Comparison of ENCODE assay signal across 33 cellular contexts in the genomic region with DNA sequence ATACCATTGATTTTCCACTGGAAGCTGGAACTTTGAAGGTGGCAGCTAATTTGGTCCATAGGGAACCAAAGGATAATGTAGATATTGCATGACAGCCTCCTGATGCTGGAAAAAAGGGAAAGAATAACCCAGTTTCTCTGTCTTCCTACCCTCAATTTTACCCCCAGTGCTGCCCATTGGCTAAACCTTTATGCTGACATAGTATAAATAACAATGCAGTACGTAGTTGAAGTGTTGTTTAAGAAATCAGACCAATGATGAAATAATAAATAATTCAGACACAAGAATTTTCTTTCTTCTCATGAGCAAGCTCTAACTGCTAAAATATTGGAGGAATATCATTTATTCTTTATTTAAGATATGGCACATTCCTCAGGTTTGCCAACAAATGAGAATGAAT.
DNase-seq lines count a peak whose midpoint lies in the region; ATAC-seq, FAIRE-seq and TF ChIP-seq lines count a peak whose summit lies in the region.
"Had no signal": no experiment of that assay in that cellular context is flagged by ENCODE, and none has a peak within 500 bp of the region (broad histone marks: within the 10 kb centered on the region; RNA-seq: fewer than 3 reads in every experiment).

No MANE protein-coding gene starts in this region.

- intact Hi-C loops in HepG2 (cut with micrococcal nuclease; ENCODE audit: unreplicated experiment) (no loop called here), right lobe of liver (cut with DNase I) (no loop called here), IMR-90 (cut with micrococcal nuclease) (no loop called here)

- ATAC-seq in HepG2 (no peak), right lobe of liver (no peak), A549 (no peak), IMR-90 (ENCODE audit: low read depth) (no peak)
- ATAC-seq: CD8-positive, alpha-beta T cell had no signal

- dilution Hi-C loops in IMR-90 (cut with HindIII; ENCODE audit: low sequenced_read_pairs, unreplicated experiment) = no loop called here

- in situ Hi-C loops in HepG2 (cut with HindIII; ENCODE audit: extremely low pct_ligation_motif_present, low pct_unique_long_range_greater_than_20kb) (loop anchor here (25.0 kb wide), 1 partner anchor 112 kb away; no protein-coding TSS in a partner anchor), IMR-90 (cut with MboI; ENCODE audit: low sequenced_read_pairs) (no loop called here)

- H2BK20ac ChIP-seq in IMR-90 (ENCODE audit: low read depth, low read length) = no peak overlapping the region

- TF ChIP-seq CTCF in HepG2 (CRISPR knock-in tag; IDR thresholded peaks at IDR 0.05) = no peak
- TF ChIP-seq CTCF in right lobe of liver (IDR thresholded peaks at IDR 0.05) = no peak
- no peak for TF ChIP-seq CTCF in A549 (IDR thresholded peaks at IDR 0.05)
- no peak for TF ChIP-seq CTCF in IMR-90 (conservative IDR thresholded peaks at IDR 0.05; ENCODE audit: low read depth, low read length)

- no peak overlapping the region for H3K23ac ChIP-seq in IMR-90 (ENCODE audit: low read depth, low read length)
- no peak overlapping the region for H3K23ac ChIP-seq in mesendoderm (ENCODE audit: low read length)

- H3K36me3 ChIP-seq in HepG2 (replicated peaks in 1 of 2; ENCODE audit: control insufficient read depth in 1 of 2, insufficient read depth in 2 of 2, low read length in 2 of 2) (no peaks in the 10 kb centered on the region), right lobe of liver (no peaks in the 10 kb centered on the region), IMR-90 (ENCODE audit: control insufficient read depth, insufficient read depth, low read length) (no peaks in the 10 kb centered on the region), mesendoderm (ENCODE audit: control insufficient read depth, insufficient read depth, low read length) (no peaks in the 10 kb centered on the region)
- H3K36me3 ChIP-seq: BE2C; BLaER1; BLaER1 treated with 17β-estradiol and CSF1 and Interleukin-3, amounts not matched to agents 10 nM and 100 nM had no signal

- H3K27me3 ChIP-seq in HepG2 (ENCODE audit: control insufficient read depth in 1 of 2, insufficient read depth in 2 of 2, low read length in 2 of 2) = no peaks in the 10 kb centered on the region
- no peaks in the 10 kb centered on the region for H3K27me3 ChIP-seq in right lobe of liver
- H3K27me3 ChIP-seq in IMR-90 (ENCODE audit: control insufficient read depth, insufficient read depth, low read length) = no peaks in the 10 kb centered on the region
- no peaks in the 10 kb centered on the region for H3K27me3 ChIP-seq in mesendoderm (ENCODE audit: insufficient read depth, low read length, poor library complexity)
- H3K27me3 ChIP-seq: BE2C; BLaER1; BLaER1 treated with 17β-estradiol and CSF1 and Interleukin-3, amounts not matched to agents 10 nM and 100 nM had no signal

- H4K5ac ChIP-seq in IMR-90 (ENCODE audit: low read depth, low read length) = no peak overlapping the region
- no peak overlapping the region for H4K5ac ChIP-seq in mesendoderm (ENCODE audit: low read length)

- no peak overlapping the region for H2BK15ac ChIP-seq in IMR-90 (ENCODE audit: low read depth, low read length)
- no peak overlapping the region for H2BK15ac ChIP-seq in mesendoderm (replicated peaks; ENCODE audit: low read depth)

- POLR2A ChIA-PET in HepG2 (lab: Yijun Ruan, JAX) = no interaction called here
- POLR2A ChIA-PET in A549 (lab: Yijun Ruan, JAX) = no interaction called here
- POLR2A ChIA-PET in IMR-90 (lab: Charles Lee; ENCODE audit: unreplicated experiment) = no interaction called here

- H3K79me1 ChIP-seq in IMR-90 (ENCODE audit: low read depth in 1 of 2, low read length in 2 of 2) = no peaks in the 10 kb centered on the region
- no peaks in the 10 kb centered on the region for H3K79me1 ChIP-seq in mesendoderm (ENCODE audit: low read length)

- H3K9ac ChIP-seq in HepG2 (ENCODE audit: insufficient read depth, low read depth, low read length) (no peak overlapping the region), IMR-90 (ENCODE audit: low read depth, low read length) (no peak overlapping the region), mesendoderm (ENCODE audit: low read length) (no peak overlapping the region)
- H3K9ac ChIP-seq: BLaER1; BLaER1 treated with 17β-estradiol and CSF1 and Interleukin-3, amounts not matched to agents 10 nM and 100 nM had no signal

- no peaks in the 10 kb centered on the region for H4K20me1 ChIP-seq in HepG2 (ENCODE audit: insufficient read depth, low read length)
- no peaks in the 10 kb centered on the region for H4K20me1 ChIP-seq in IMR-90 (ENCODE audit: insufficient read depth, low read length)
- H4K20me1 ChIP-seq: BLaER1; BLaER1 treated with 17β-estradiol and CSF1 and Interleukin-3, amounts not matched to agents 10 nM and 100 nM had no signal

- H3K56ac ChIP-seq in IMR-90 (ENCODE audit: extremely low read depth, insufficient read depth, low read length) = no peak overlapping the region
- H3K56ac ChIP-seq in mesendoderm (ENCODE audit: low read length) = peak overlapping the region; percentile 47

- peaks cover 11% of the 10 kb centered on the region; the same call in 1 of the 2 replicates for H3K9me3 ChIP-seq in HepG2 (ENCODE audit: low read length)
- no peaks in the 10 kb centered on the region for H3K9me3 ChIP-seq in right lobe of liver
- no peaks in the 10 kb centered on the region for H3K9me3 ChIP-seq in A549
- H3K9me3 ChIP-seq in IMR-90 (ENCODE audit: control insufficient read depth, insufficient read depth, low read length) = peaks cover 5% of the 10 kb centered on the region; the same call in 1 of the 2 replicates
- H3K9me3 ChIP-seq: BE2C; BLaER1; BLaER1 treated with 17β-estradiol and CSF1 and Interleukin-3, amounts not matched to agents 10 nM and 100 nM; Caco-2 had no signal

- H3K4ac ChIP-seq in IMR-90 (ENCODE audit: low read depth, low read length) (no peak overlapping the region), mesendoderm (ENCODE audit: low read depth, low read length) (no peak overlapping the region)

- FAIRE-seq in HepG2 (lab: Jason Lieb, UNC) (no peak), A549 (lab: Jason Lieb, UNC) (no peak)
- FAIRE-seq: A204.1, D721Med had no signal

- H2BK120ac ChIP-seq in IMR-90 (ENCODE audit: low read depth, low read length) (no peak overlapping the region), mesendoderm (ENCODE audit: low read depth, low read length) (no peak overlapping the region)

- H3K4me1 ChIP-seq in HepG2 (ENCODE audit: insufficient read depth, low read length) = no peaks in the 10 kb centered on the region
- H3K4me1 ChIP-seq in right lobe of liver = no peaks in the 10 kb centered on the region
- no peaks in the 10 kb centered on the region for H3K4me1 ChIP-seq in A549
- no peaks in the 10 kb centered on the region for H3K4me1 ChIP-seq in IMR-90 (ENCODE audit: control insufficient read depth, insufficient read depth, low read length)
- H3K4me1 ChIP-seq in mesendoderm (ENCODE audit: control insufficient read depth, low read depth, low read length) = no peaks in the 10 kb centered on the region
- H3K4me1 ChIP-seq: BE2C; BLaER1; BLaER1 treated with 17β-estradiol and CSF1 and Interleukin-3, amounts not matched to agents 10 nM and 100 nM; Caco-2 had no signal

- TF ChIP-seq RAD21 in HepG2 (CRISPR knock-in tag; IDR thresholded peaks at IDR 0.05) = no peak
- no peak for TF ChIP-seq RAD21 in A549 (conservative IDR thresholded peaks at IDR 0.05 in 1 of 2, IDR thresholded peaks at IDR 0.05 in 1 of 2)
- no peak for TF ChIP-seq RAD21 in IMR-90 (IDR thresholded peaks at IDR 0.05; ENCODE audit: low read length)

- BruUV-seq in HepG2 (replicated peaks; lab: Mats Ljungman, UMichigan) (no TSS peak), IMR-90 (replicated peaks; lab: Mats Ljungman, UMichigan) (no TSS peak)

- no peak overlapping the region for H4K91ac ChIP-seq in IMR-90 (ENCODE audit: insufficient read depth, low read depth, low read length)

- H2AFZ ChIP-seq in HepG2 (ENCODE audit: low read length) (no peak overlapping the region), IMR-90 (replicated peaks; ENCODE audit: low read length, poor library complexity) (no peak overlapping the region)

- no peaks in the 10 kb centered on the region for H3K9me1 ChIP-seq in IMR-90 (ENCODE audit: insufficient read depth, low read length)

- H3K79me2 ChIP-seq in HepG2 (ENCODE audit: insufficient read depth, low read length) = no peaks in the 10 kb centered on the region
- H3K79me2 ChIP-seq in mesendoderm (ENCODE audit: control insufficient read depth, insufficient read depth, low read length) = no peaks in the 10 kb centered on the region

- TF ChIP-seq EP300 in HepG2 (IDR thresholded peaks at IDR 0.05; ENCODE audit: low read depth in 2 of 2, low read length in 2 of 2) (no peak), HepG2 (CRISPR knock-in tag; IDR thresholded peaks at IDR 0.05; ENCODE audit: borderline replicate concordance) (no peak), A549 (IDR thresholded peaks at IDR 0.05) (no peak)

- H2AK5ac ChIP-seq in IMR-90 (ENCODE audit: low read depth, low read length) (no peak overlapping the region), mesendoderm (ENCODE audit: low read length) (no peak overlapping the region)

- H2BK5ac ChIP-seq in IMR-90 (ENCODE audit: low read depth, low read length, poor library complexity, severe bottlenecking) (no peak overlapping the region), mesendoderm (ENCODE audit: low read length) (peak overlapping the region; percentile 43)

- no peak overlapping the region for H3K14ac ChIP-seq in IMR-90 (replicated peaks; ENCODE audit: low read depth, low read length)

- H3K4me3 ChIP-seq in HepG2 (replicated peaks in 1 of 3; ENCODE audit: insufficient read depth in 1 of 3, low read depth in 2 of 3, low read length in 3 of 3) (no peak overlapping the region), right lobe of liver (no peak overlapping the region), A549 (no peak overlapping the region), IMR-90 (ENCODE audit: insufficient read depth, low read depth, low read length) (no peak overlapping the region), mesendoderm (ENCODE audit: low read length) (no peak overlapping the region)
- H3K4me3 ChIP-seq: BLaER1; BLaER1 treated with 17β-estradiol and CSF1 and Interleukin-3, amounts not matched to agents 10 nM and 100 nM had no signal

- H4K8ac ChIP-seq in IMR-90 (ENCODE audit: low read depth in 2 of 2, low read length in 2 of 2) (no peak overlapping the region), mesendoderm (ENCODE audit: low read depth, low read length) (no peak overlapping the region)

- no peak for DNase-seq in HepG2 (ENCODE audit: low spot score)
- DNase-seq in right lobe of liver = no peak
- DNase-seq in A549 (ENCODE audit: low read depth in 1 of 2, low spot score in 1 of 2) = no peak
- no peak for DNase-seq in IMR-90
- no peak for DNase-seq in mesendoderm
- no peak for DNase-seq in DMS79 treated with DMSO at 0.1 percent for 48 hours (lab: John Stamatoyannopoulos, UW)
- no peak for DNase-seq in putamen (ENCODE audit: low spot score)
- DNase-seq in SKM-1 (lab: John Stamatoyannopoulos, UW; ENCODE audit: unreplicated experiment) = no peak
- DNase-seq: 8988T; ACHN; AML-193; BE2C; C1 segment of cervical spinal cord; Caco-2; Calu3; CD4-positive, alpha-beta memory T cell; CD4-positive, alpha-beta T cell; CD4-positive, CD25-positive, alpha-beta regulatory T cell; CD8-positive, alpha-beta memory T cell; CD8-positive, alpha-beta T cell; COR-L47; DMS 273 treated with DMSO at 0.1 percent for 48 hours; DMS153; DMS53; DMS79; DND-41; EL had no signal

- no peak for TF ChIP-seq POLR2A in HepG2 (IDR thresholded peaks at IDR 0.05; ENCODE audit: insufficient read depth in 1 of 2, low read depth in 2 of 2, low read length in 2 of 2)
- TF ChIP-seq POLR2A in right lobe of liver (IDR thresholded peaks at IDR 0.05) = no peak
- TF ChIP-seq POLR2A in A549 (IDR thresholded peaks at IDR 0.05; ENCODE audit: low read length) = no peak
- TF ChIP-seq POLR2A in IMR-90 (IDR thresholded peaks at IDR 0.05; ENCODE audit: low read depth, low read length) = no peak

- no peak overlapping the region for H3K18ac ChIP-seq in IMR-90 (ENCODE audit: low read depth, low read length)
- no peak overlapping the region for H3K18ac ChIP-seq in mesendoderm (ENCODE audit: low read length)

- H3K27ac ChIP-seq in HepG2 (ENCODE audit: extremely low read length, insufficient read depth, low read length) = no peak overlapping the region
- H3K27ac ChIP-seq in right lobe of liver = no peak overlapping the region
- H3K27ac ChIP-seq in A549 = no peak overlapping the region
- H3K27ac ChIP-seq in IMR-90 (ENCODE audit: insufficient read depth, low read length) = no peak overlapping the region
- H3K27ac ChIP-seq in mesendoderm (ENCODE audit: low read depth, low read length) = no peak overlapping the region
- H3K27ac ChIP-seq: 22Rv1; BLaER1; BLaER1 treated with 17β-estradiol and CSF1 and Interleukin-3, amounts not matched to agents 10 nM and 100 nM; C4-2B had no signal

- WGBS in HepG2 (ENCODE audit: low lambda C conversion rate) = 0% methylated on average over 1 of the region's 1 CpG
- WGBS in right lobe of liver (ENCODE audit: insufficient coverage, low coverage, low lambda C conversion rate, missing lambda C conversion rate) = 26% methylated on average over 1 of the region's 1 CpG
- 0% methylated on average over 1 of the region's 1 CpG for WGBS in A549 (ENCODE audit: missing lambda C conversion rate)
- WGBS in IMR-90 (ENCODE audit: extremely low coverage in 2 of 2, insufficient read length in 1 of 2), 2 experiments = no CpG with 5 or more reads among the region's 1 CpG
- no CpG with 5 or more reads among the region's 1 CpG for WGBS in mesendoderm (ENCODE audit: extremely low coverage, insufficient coverage, low lambda C conversion rate)

- CTCF ChIA-PET in HepG2 (lab: Yijun Ruan, JAX; ENCODE audit: low intra/inter-chr PET ratio, low total read pairs) = no interaction called here
- CTCF ChIA-PET in A549 (lab: Yijun Ruan, JAX) = no interaction called here
- CTCF ChIA-PET in IMR-90 (lab: Yijun Ruan, JAX) = no interaction called here

- no peak overlapping the region for H3K4me2 ChIP-seq in HepG2 (ENCODE audit: low read depth, low read length)
- no peak overlapping the region for H3K4me2 ChIP-seq in A549
- no peak overlapping the region for H3K4me2 ChIP-seq in IMR-90 (ENCODE audit: low read depth, low read length)
- H3K4me2 ChIP-seq in mesendoderm (ENCODE audit: low read length) = no peak overlapping the region
- H3K4me2 ChIP-seq: BLaER1; BLaER1 treated with 17β-estradiol and CSF1 and Interleukin-3, amounts not matched to agents 10 nM and 100 nM had no signal

- no peak overlapping the region for H2AK9ac ChIP-seq in IMR-90 (replicated peaks; ENCODE audit: low read depth, low read length, poor library complexity)
